ENCODE assay signal across 19 cellular contexts in genomic region chr13:112059457-112060317, GRCh38. TPM values are rescaled to one million over a fixed set of nuclear protein-coding genes. Genes with fewer than 3 reads are reported as not detected.
DNase-seq lines count a peak whose midpoint lies in the region; TF ChIP-seq lines count a peak whose summit lies in the region.
"Had no signal": no experiment of that assay in that cellular context is flagged by ENCODE, and none has a peak within 500 bp of the region (broad histone marks: within the 10 kb centered on the region; RNA-seq: fewer than 3 reads in every experiment).

No MANE protein-coding gene starts in this region.

- H3K27me3 Mint-ChIP-seq in neural crest cell (ENCODE audit: low read depth) = peaks cover 98% of the 10 kb centered on the region
- peaks cover 72% of the 10 kb centered on the region for H3K27me3 Mint-ChIP-seq in activated CD4-positive, alpha-beta T cell treated with anti-CD3 and anti-CD28 coated beads, Interleukin-2, amount 10 ng/mL, durations not matched to agents 24 days and 14 days

- no peaks in the 10 kb centered on the region for H3K9me3 ChIP-seq in SJCRH30 (replicated peaks)

- H3K36me3 Mint-ChIP-seq in neural crest cell (ENCODE audit: low read depth) = peaks cover 2% of the 10 kb centered on the region
- H3K36me3 Mint-ChIP-seq in activated CD4-positive, alpha-beta T cell treated with anti-CD3 and anti-CD28 coated beads, Interleukin-2, amount 10 ng/mL, durations not matched to agents 24 days and 14 days (ENCODE audit: low read depth) = peaks cover 10% of the 10 kb centered on the region

- no peaks in the 10 kb centered on the region for H3K4me1 ChIP-seq in SJCRH30

- DNase-seq in NCI-H1417 (lab: John Stamatoyannopoulos, UW) (peak in 2 of 3 experiments; percentile 26 to 50), NCI-H1417 treated with DMSO at 0.1 percent for 48 hours (lab: John Stamatoyannopoulos, UW) (no peak), DMS153 treated with DMSO at 0.1 percent for 48 hours (lab: John Stamatoyannopoulos, UW; ENCODE audit: unreplicated experiment) (peak; percentile 54), SK-N-DZ (ENCODE audit: low spot score) (peak; percentile 4), neural crest cell (ENCODE audit: low read depth, low spot score) (no peak), SJCRH30 (no peak)
- no peak for DNase-seq in NK-92 treated with Interleukin-12 subunit alpha and Interleukin-12 subunit beta, amount 100 ng/mL, for 24 hours (lab: John Stamatoyannopoulos, UW)
- DNase-seq in activated CD4-positive, alpha-beta T cell treated with anti-CD3 and anti-CD28 coated beads, Interleukin-2, amount 10 ng/mL, durations not matched to agents 24 days and 14 days = no peak
- DNase-seq: C1 segment of cervical spinal cord, COR-L47, KBM-7, NCI-H1048, NCI-H187 treated with DMSO at 0.1 percent for 48 hours, NCI-H446, NCI-H82, SHP77 had no signal

- H3K27ac ChIP-seq in SJCRH30 = no peak overlapping the region

- H3K4me1 Mint-ChIP-seq in neural crest cell = peaks cover 41% of the 10 kb centered on the region
- H3K4me1 Mint-ChIP-seq in activated CD4-positive, alpha-beta T cell treated with anti-CD3 and anti-CD28 coated beads, Interleukin-2, amount 10 ng/mL, durations not matched to agents 24 days and 14 days = peaks cover 5% of the 10 kb centered on the region

- peak overlapping the region; percentile 74 for H3K4me3 Mint-ChIP-seq in neural crest cell
- H3K4me3 Mint-ChIP-seq in activated CD4-positive, alpha-beta T cell treated with anti-CD3 and anti-CD28 coated beads, Interleukin-2, amount 10 ng/mL, durations not matched to agents 24 days and 14 days = no peak overlapping the region

- H3K27ac Mint-ChIP-seq in neural crest cell (ENCODE audit: unreplicated experiment) = no peak overlapping the region
- H3K27ac Mint-ChIP-seq in activated CD4-positive, alpha-beta T cell treated with anti-CD3 and anti-CD28 coated beads, Interleukin-2, amount 10 ng/mL, durations not matched to agents 24 days and 14 days = no peak overlapping the region

- H3K36me3 ChIP-seq in SJCRH30 = no peaks in the 10 kb centered on the region

- no peak overlapping the region for H3K4me3 ChIP-seq in SJCRH30
- H3K4me3 ChIP-seq: GM12878 had no signal

- no peaks in the 10 kb centered on the region for H3K9me3 Mint-ChIP-seq in neural crest cell
- peaks cover 2% of the 10 kb centered on the region for H3K9me3 Mint-ChIP-seq in activated CD4-positive, alpha-beta T cell treated with anti-CD3 and anti-CD28 coated beads, Interleukin-2, amount 10 ng/mL, durations not matched to agents 24 days and 14 days

- TF ChIP-seq CTCF in neural crest cell (conservative IDR thresholded peaks at IDR 0.05) = no peak

- H3K27me3 ChIP-seq in SJCRH30 = no peaks in the 10 kb centered on the region; the same call in 1 of the 2 replicates

- intact Hi-C loops in activated CD4-positive, alpha-beta T cell treated with anti-CD3 and anti-CD28 coated beads, Interleukin-2, amount 10 ng/mL, durations not matched to agents 24 days and 14 days (cut with micrococcal nuclease) = loop anchor here (10.0 kb wide), 2 partner anchors 45 to 945 kb away; partner anchors contain the start of gene ARHGEF7

RNA-seq across cellular contexts. Expression of gene SOX1, which starts 7.3 kb away (rescaled TPM):
- not detected in 2 replicates for polyA plus RNA-seq in SK-N-DZ (2014; cell fraction: cytosol; rRNA removed)
- polyA plus RNA-seq in SK-N-DZ (2014; cell fraction: nucleus; rRNA removed) = not detected in 2 replicates
- total RNA-seq in neural crest cell = 41.2 and 41.4 TPM in 2 replicates
- not detected in 2 replicates for total RNA-seq in activated CD4-positive, alpha-beta T cell treated with anti-CD3 and anti-CD28 coated beads, Interleukin-2, amount 10 ng/mL, durations not matched to agents 24 days and 14 days
- total RNA-seq in SJCRH30 (2014; rRNA removed; shearing (Covaris generic)) = not detected in 2 replicates
- total RNA-seq: A172, G401, GM12878 had no signal
- polyA plus RNA-seq: GM12878 had no signal

Comparison
In these comparisons a context has a peak if more than half of its experiments do, and no peak if none do; other contexts are left out.
1. DNase-seq: peak in NCI-H1417 (2 of 3), DMS153 treated with DMSO at 0.1 percent for 48 hours (single experiment) and SK-N-DZ (single experiment); none in NCI-H1417 treated with DMSO at 0.1 percent for 48 hours (single experiment), neural crest cell (single experiment), NK-92 treated with Interleukin-12 subunit alpha and Interleukin-12 subunit beta, amount 100 ng/mL, for 24 hours (single experiment), activated CD4-positive, alpha-beta T cell treated with anti-CD3 and anti-CD28 coated beads, Interleukin-2, amount 10 ng/mL, durations not matched to agents 24 days and 14 days (single experiment) and SJCRH30 (0 of 2).
2. RNA of gene SOX1, which starts 7.3 kb away (total RNA-seq): 41.2 to 41.4 TPM in neural crest cell; not detected in activated CD4-positive, alpha-beta T cell treated with anti-CD3 and anti-CD28 coated beads, Interleukin-2, amount 10 ng/mL, durations not matched to agents 24 days and 14 days and not detected in SJCRH30; every median in the first group is over 10 times any median in the second.